Comparison of ENCODE assay signal across 8 cellular contexts in genomic region chr2:170770304-170771048, GRCh38. TPM values are rescaled to one million over a fixed set of nuclear protein-coding genes. Genes with fewer than 3 reads are reported as not detected.
DNase-seq lines count a peak whose midpoint lies in the region; ATAC-seq, FAIRE-seq and TF ChIP-seq lines count a peak whose summit lies in the region.

ERICH2 (plus strand) TSS chr2:170770378; CDS start chr2:170770682, 304 bp downstream.

- H3K4me3 ChIP-seq in Karpas-422 (ENCODE audit: low read length) (peak within 1 kb of the TSS; percentile 92), neutrophil (ENCODE audit: low read depth in 1 of 2, low read length in 1 of 2) (peak within 1 kb of the TSS; percentile 59 to 62), subcutaneous abdominal adipose tissue (ENCODE audit: low read depth in 1 of 5, low read length in 5 of 5) (peak within 1 kb of the TSS; percentile 71 to 88 (median 82))

- FAIRE-seq in frontal cortex (lab: Jason Lieb, UNC) = no peak

- H3K9ac ChIP-seq in Karpas-422 (ENCODE audit: low read length) = peak within 1 kb of the TSS; percentile 92
- peak within 1 kb of the TSS in 4 of 5 donors; percentile 55 to 78 (median 70) for H3K9ac ChIP-seq in subcutaneous abdominal adipose tissue (ENCODE audit: low read length in 5 of 5)

- peak; percentile 93 for DNase-seq in DMS 273 (lab: John Stamatoyannopoulos, UW; ENCODE audit: unreplicated experiment)
- DNase-seq in Karpas-422 = peak; percentile 91
- peak; percentile 41 to 72 for DNase-seq in SHP77 (lab: John Stamatoyannopoulos, UW)
- DNase-seq in activated gamma-delta T cell treated with Interleukin-2 at 50 U/mL for 16 hours = peak; percentile 52
- peak; percentile 83 to 84 for DNase-seq in frontal cortex (ENCODE audit: low spot score in 2 of 2)

- H3K9me2 ChIP-seq in Karpas-422 (replicated peaks; ENCODE audit: insufficient read depth, low read length) = no peaks in the 10 kb centered on the region

- H3K4me2 ChIP-seq in Karpas-422 (ENCODE audit: low read depth, low read length, poor library complexity, severe bottlenecking) = peak within 1 kb of the TSS; percentile 100

- no peaks in the 10 kb centered on the region for H3K9me3 ChIP-seq in Karpas-422 (ENCODE audit: low read length)
- H3K9me3 ChIP-seq in neutrophil = no peaks in the 10 kb centered on the region
- H3K9me3 ChIP-seq in subcutaneous abdominal adipose tissue (ENCODE audit: control insufficient read depth in 5 of 5, low read length in 5 of 5) = no peaks in the 10 kb centered on the region

- no peaks in the 10 kb centered on the region for H4K20me1 ChIP-seq in Karpas-422 (ENCODE audit: insufficient read depth, low read depth, low read length)

- H3K27ac ChIP-seq in Karpas-422 (ENCODE audit: low read length) = no peak within 1 kb of the TSS
- H3K27ac ChIP-seq in neutrophil = no peak within 1 kb of the TSS
- peak within 1 kb of the TSS; percentile 37 for H3K27ac ChIP-seq in subcutaneous abdominal adipose tissue (ENCODE audit: low read depth, low read length)

- ATAC-seq in GM21723 (IDR thresholded peaks at IDR 0.05; ENCODE audit: unreplicated experiment) = peak; percentile 87

- H3K4me1 ChIP-seq in Karpas-422 (ENCODE audit: low read length) (peaks cover 17% of the 10 kb centered on the region), neutrophil (ENCODE audit: control insufficient read depth in 1 of 2, insufficient read depth in 1 of 2, low read depth in 1 of 2, low read length in 1 of 2) (peaks cover 9 to 11% of the 10 kb centered on the region in 2 experiments), subcutaneous abdominal adipose tissue (ENCODE audit: control insufficient read depth in 5 of 5, insufficient read depth in 5 of 5, low read length in 5 of 5) (peaks cover 0 to 15% (median 14%) of the 10 kb centered on the region in 5 donors)

- H3K27me3 ChIP-seq in Karpas-422 (ENCODE audit: low read length) (no peaks in the 10 kb centered on the region), neutrophil (peaks cover 71% of the 10 kb centered on the region), subcutaneous abdominal adipose tissue (ENCODE audit: control insufficient read depth in 5 of 5, insufficient read depth in 4 of 5, low read length in 5 of 5) (peaks cover 0 to 5% (median 0%) of the 10 kb centered on the region in 5 donors)

- H3K36me3 ChIP-seq in Karpas-422 (ENCODE audit: insufficient read depth, low read length) (no peaks in the 10 kb centered on the region), neutrophil (no peaks in the 10 kb centered on the region), subcutaneous abdominal adipose tissue (ENCODE audit: control insufficient read depth in 5 of 5, insufficient read depth in 5 of 5, low read length in 5 of 5) (no peaks in the 10 kb centered on the region)

- TF ChIP-seq CTCF in neutrophil (IDR thresholded peaks at IDR 0.05) = no peak

- no peaks in the 10 kb centered on the region for H3K79me2 ChIP-seq in Karpas-422 (ENCODE audit: low read length)

- H2AFZ ChIP-seq in Karpas-422 (ENCODE audit: low read length) = peak within 1 kb of the TSS; percentile 100

RNA-seq across cellular contexts. Expression of gene ERICH2, which starts in this region (rescaled TPM):
- not detected in 2 replicates for total RNA-seq in Karpas-422 (2014; rRNA removed; shearing (Covaris generic); ENCODE audit: low replicate concordance)
- total RNA-seq in frontal cortex = not detected

Comparison
In these comparisons a context has a peak if more than half of its experiments do, and no peak if none do; other contexts are left out.
1. Peak in DNase-seq, H3K4me3 ChIP-seq, H3K9ac ChIP-seq and H3K4me2 ChIP-seq in Karpas-422; RNA of the gene not detected or under 1 TPM.
2. Peak in DNase-seq in frontal cortex; RNA of the gene not detected or under 1 TPM.